ENCODE assay signal across 14 cellular contexts in the genomic region with DNA sequence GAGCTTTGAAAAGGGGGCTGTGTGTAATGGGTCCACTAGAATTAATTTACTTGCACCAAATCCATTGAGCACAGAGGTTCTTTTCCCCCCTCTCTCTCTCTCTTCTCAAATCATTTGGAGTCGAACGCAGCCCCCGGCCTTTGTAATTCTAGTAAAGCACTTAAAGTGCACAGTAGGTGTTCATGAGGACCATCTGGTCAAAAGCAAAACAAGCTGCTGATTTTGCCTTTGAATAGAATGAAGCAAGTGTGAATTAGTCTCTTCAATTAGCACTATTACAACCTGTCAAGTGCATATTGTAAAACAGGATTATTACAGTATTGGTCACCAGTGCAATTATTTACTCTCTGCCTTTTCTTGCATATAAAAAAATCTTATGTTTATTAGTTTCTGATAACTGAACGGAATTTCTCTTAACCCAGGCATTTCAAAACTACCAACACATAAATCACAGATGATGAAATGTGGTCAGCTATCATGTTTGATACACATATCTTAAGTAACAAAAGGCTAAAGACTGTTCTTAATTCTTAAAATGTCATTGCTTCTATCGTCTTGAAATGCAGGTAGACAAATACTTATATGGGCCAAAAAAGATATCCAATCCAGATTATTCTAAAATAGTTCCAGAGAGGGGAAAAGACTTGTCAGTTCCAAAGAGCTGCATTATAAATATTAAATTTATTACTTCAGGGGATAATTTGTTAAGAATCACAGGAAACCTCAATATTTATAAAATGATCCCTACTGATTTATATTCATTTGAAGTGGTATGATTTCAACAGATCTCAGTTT.
DNase-seq lines count a peak whose midpoint lies in the region; ATAC-seq, FAIRE-seq and TF ChIP-seq lines count a peak whose summit lies in the region.
"Had no signal": no experiment of that assay in that cellular context is flagged by ENCODE, and none has a peak within 500 bp of the region (broad histone marks: within the 10 kb centered on the region; RNA-seq: fewer than 3 reads in every experiment).

No MANE protein-coding gene starts in this region.

- H3K4me3 ChIP-seq in iPS-18a (ENCODE audit: low read length) (peak overlapping the region; percentile 40), right cardiac atrium (ENCODE audit: low read length) (no peak overlapping the region), upper lobe of right lung (no peak overlapping the region), uterus (no peak overlapping the region)
- H3K4me3 ChIP-seq: esophagus muscularis mucosa had no signal

- H3K36me3 ChIP-seq in ES-I3 (ENCODE audit: insufficient read depth, low read length) = no peaks in the 10 kb centered on the region
- H3K36me3 ChIP-seq in iPS-18a (ENCODE audit: control insufficient read depth, low read depth, low read length) = no peaks in the 10 kb centered on the region
- H3K36me3 ChIP-seq in upper lobe of right lung = no peaks in the 10 kb centered on the region
- H3K36me3 ChIP-seq in uterus = no peaks in the 10 kb centered on the region
- H3K36me3 ChIP-seq: esophagus muscularis mucosa had no signal

- ATAC-seq in right cardiac atrium (no peak), upper lobe of right lung (no peak)

- no peak for TF ChIP-seq POLR2A in uterus (IDR thresholded peaks at IDR 0.05)

- no peaks in the 10 kb centered on the region for H3K27me3 ChIP-seq in iPS-18a (ENCODE audit: control insufficient read depth, insufficient read depth, low read length)
- no peaks in the 10 kb centered on the region for H3K27me3 ChIP-seq in right cardiac atrium (ENCODE audit: control insufficient read depth, insufficient read depth)
- no peaks in the 10 kb centered on the region for H3K27me3 ChIP-seq in upper lobe of right lung
- H3K27me3 ChIP-seq in uterus = no peaks in the 10 kb centered on the region
- H3K27me3 ChIP-seq: esophagus muscularis mucosa had no signal

- peaks cover 33% of the 10 kb centered on the region for H3K4me1 ChIP-seq in ES-I3 (ENCODE audit: insufficient read depth, low read length)
- H3K4me1 ChIP-seq in iPS-18a (ENCODE audit: control insufficient read depth, low read depth, low read length) = peaks cover 79% of the 10 kb centered on the region
- no peaks in the 10 kb centered on the region for H3K4me1 ChIP-seq in right cardiac atrium (ENCODE audit: control insufficient read depth, insufficient read depth, low read length)
- H3K4me1 ChIP-seq in upper lobe of right lung = peaks cover 4% of the 10 kb centered on the region
- H3K4me1 ChIP-seq in uterus = no peaks in the 10 kb centered on the region

- H3K27ac ChIP-seq in iPS-18a (ENCODE audit: low read length) = peak overlapping the region; percentile 79
- H3K27ac ChIP-seq in right cardiac atrium (ENCODE audit: low read length) = no peak overlapping the region
- H3K27ac ChIP-seq in upper lobe of right lung = no peak overlapping the region
- H3K27ac ChIP-seq in uterus = no peak overlapping the region
- H3K27ac ChIP-seq: esophagus muscularis mucosa had no signal

- peak overlapping the region; percentile 22; the same call in 1 of the 2 replicates for H3K9ac ChIP-seq in ES-I3 (ENCODE audit: low read depth, low read length)
- peak overlapping the region; percentile 32 for H3K9ac ChIP-seq in iPS-18a (ENCODE audit: low read length)

- no peak for TF ChIP-seq CTCF in upper lobe of right lung (IDR thresholded peaks at IDR 0.05)
- TF ChIP-seq CTCF in uterus (IDR thresholded peaks at IDR 0.05) = no peak

- WGBS in right cardiac atrium = 90% methylated on average over 5 of the region's 5 CpGs

- FAIRE-seq in RCC 7860 (lab: Jason Lieb, UNC) = peak; percentile 17
- FAIRE-seq: urothelium cell line had no signal

- DNase-seq in NCI-H1694 treated with DMSO at 0.1 percent for 48 hours (lab: John Stamatoyannopoulos, UW) (peak; percentile 91), RCC 7860 (ENCODE audit: low spot score) (no peak), right cardiac atrium (no peak), upper lobe of right lung (no peak), H4 (ENCODE audit: low spot score) (no peak), uterus (no peak)
- DNase-seq: activated naive CD4-positive, alpha-beta T cell treated with anti-CD3 and anti-CD28 coated beads, Interleukin-2, amount 50 U/mL, for 16 hours; Calu3; Karpas-422; SHP77 treated with DMSO at 0.1 percent for 48 hours had no signal

- intact Hi-C loops in right cardiac atrium (cut with DNase I) = loop anchor here in 1 of 4 donors (10.0 kb wide), 1 partner anchor 336 kb away; no protein-coding TSS in a partner anchor
- intact Hi-C loops in upper lobe of right lung (cut with DNase I) = no loop called here
- intact Hi-C loops in uterus (cut with DNase I; ENCODE audit: low total_unique reads) = no loop called here

- H3K9me3 ChIP-seq in ES-I3 (ENCODE audit: control insufficient read depth, insufficient read depth, low read length) (no peaks in the 10 kb centered on the region), iPS-18a (ENCODE audit: control insufficient read depth, low read depth, low read length) (no peaks in the 10 kb centered on the region), right cardiac atrium (ENCODE audit: control insufficient read depth, low read length) (no peaks in the 10 kb centered on the region), upper lobe of right lung (no peaks in the 10 kb centered on the region), uterus (no peaks in the 10 kb centered on the region)
- H3K9me3 ChIP-seq: esophagus muscularis mucosa had no signal
